In the genomic region with DNA sequence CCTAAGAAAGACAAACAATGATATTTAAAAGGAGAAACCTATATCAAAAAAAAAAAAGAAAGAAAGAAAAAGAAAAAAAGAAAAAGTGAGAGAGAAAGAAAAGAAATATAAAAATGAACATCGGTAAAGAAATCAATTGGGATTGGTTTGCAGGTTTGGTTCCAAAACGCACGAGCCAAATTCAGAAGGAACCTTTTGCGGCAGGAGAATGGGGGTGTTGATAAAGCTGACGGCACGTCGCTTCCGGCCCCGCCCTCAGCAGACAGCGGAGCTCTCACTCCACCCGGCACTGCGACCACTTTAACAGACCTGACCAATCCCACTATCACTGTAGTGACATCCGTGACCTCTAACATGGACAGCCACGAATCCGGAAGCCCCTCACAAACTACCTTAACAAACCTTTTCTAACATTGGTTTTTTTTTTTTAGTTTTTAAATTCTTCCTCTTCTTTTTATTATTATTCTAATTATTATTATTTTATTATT, we compare ENCODE assay signal across 11 cellular contexts. TPM values are rescaled to one million over a fixed set of nuclear protein-coding genes. Genes with fewer than 3 reads are reported as not detected.
DNase-seq lines count a peak whose midpoint lies in the region; ATAC-seq lines count a peak whose summit lies in the region.
"Had no signal": no experiment of that assay in that cellular context is flagged by ENCODE, and none has a peak within 500 bp of the region (broad histone marks: within the 10 kb centered on the region; RNA-seq: fewer than 3 reads in every experiment).

No MANE protein-coding gene starts in this region.

- POLR2A ChIA-PET in naive thymus-derived CD4-positive, alpha-beta T cell (lab: Charles Lee) = no interaction called here

- H3K27ac ChIP-seq in naive thymus-derived CD4-positive, alpha-beta T cell (ENCODE audit: low read depth, low read length) = no peak overlapping the region
- H3K27ac ChIP-seq: stomach had no signal

- no peaks in the 10 kb centered on the region for H3K4me1 ChIP-seq in naive thymus-derived CD4-positive, alpha-beta T cell (ENCODE audit: control insufficient read depth in 2 of 2, insufficient read depth in 2 of 2, low read length in 2 of 2)

- H3K27ac Mint-ChIP-seq in activated T-helper 17 cell treated with anti-CD3 and anti-CD28 coated beads, Interleukin-2, amount 50 U/mL, for 72 hours = no peak overlapping the region
- no peak overlapping the region for H3K27ac Mint-ChIP-seq in naive thymus-derived CD4-positive, alpha-beta T cell

- H3K36me3 ChIP-seq in naive thymus-derived CD4-positive, alpha-beta T cell (ENCODE audit: control insufficient read depth in 2 of 3, insufficient read depth in 3 of 3, low read length in 3 of 3) = no peaks in the 10 kb centered on the region
- H3K36me3 ChIP-seq: stomach had no signal

- ATAC-seq in GM18873 (IDR thresholded peaks at IDR 0.05; ENCODE audit: low FRiP score, unreplicated experiment) = peak; percentile 70
- ATAC-seq in HG03565 (IDR thresholded peaks at IDR 0.05; ENCODE audit: unreplicated experiment) = peak; percentile 53
- ATAC-seq in activated T-helper 17 cell treated with anti-CD3 and anti-CD28 coated beads, Interleukin-2, amount 50 U/mL, for 72 hours (replicated peaks) = peak; percentile 47
- peak; percentile 41 for ATAC-seq in naive thymus-derived CD4-positive, alpha-beta T cell
- ATAC-seq in GM19395 (IDR thresholded peaks at IDR 0.05; ENCODE audit: unreplicated experiment) = no peak
- ATAC-seq: Panc1 had no signal

- no peaks in the 10 kb centered on the region for H3K36me3 Mint-ChIP-seq in activated T-helper 17 cell treated with anti-CD3 and anti-CD28 coated beads, Interleukin-2, amount 50 U/mL, for 72 hours (ENCODE audit: low read depth)
- H3K36me3 Mint-ChIP-seq in naive thymus-derived CD4-positive, alpha-beta T cell = no peaks in the 10 kb centered on the region
- H3K36me3 Mint-ChIP-seq: naive B cell had no signal

- H3K27me3 ChIP-seq in naive thymus-derived CD4-positive, alpha-beta T cell (ENCODE audit: control insufficient read depth in 2 of 2, insufficient read depth in 2 of 2, low read length in 2 of 2) = peaks cover 16 to 19% of the 10 kb centered on the region in 2 donors

- CTCF ChIA-PET in naive thymus-derived CD4-positive, alpha-beta T cell (lab: Charles Lee) = interaction anchor here (0.6 kb wide), 1 partner anchor 523 kb away, joined by 4 read pairs; no protein-coding TSS in a partner anchor

- DNase-seq in naive thymus-derived CD4-positive, alpha-beta T cell = peak in 1 of 9 donors; percentile 3
- no peak for DNase-seq in midbrain (lab: John Stamatoyannopoulos, UW)
- no peak for DNase-seq in NCI-H226
- no peak for DNase-seq in SK-N-DZ (ENCODE audit: low spot score)
- DNase-seq: naive B cell, stomach had no signal

- no peaks in the 10 kb centered on the region for H3K4me1 Mint-ChIP-seq in activated T-helper 17 cell treated with anti-CD3 and anti-CD28 coated beads, Interleukin-2, amount 50 U/mL, for 72 hours
- H3K4me1 Mint-ChIP-seq in naive thymus-derived CD4-positive, alpha-beta T cell = peaks cover 0 to 12% (median 6%) of the 10 kb centered on the region in 7 donors

- H3K4me3 ChIP-seq in naive thymus-derived CD4-positive, alpha-beta T cell (ENCODE audit: low read length) = no peak overlapping the region
- H3K4me3 ChIP-seq: stomach had no signal

- intact Hi-C loops in naive thymus-derived CD4-positive, alpha-beta T cell (cut with micrococcal nuclease) = loop anchor here in 1 of 2 donors (10.0 kb wide), 1 partner anchor 346 kb away; no protein-coding TSS in a partner anchor

- no peaks in the 10 kb centered on the region for H3K9me3 ChIP-seq in naive thymus-derived CD4-positive, alpha-beta T cell (ENCODE audit: control insufficient read depth in 2 of 3, low read length in 3 of 3)
- H3K9me3 ChIP-seq: stomach had no signal

- H3K4me3 Mint-ChIP-seq in activated T-helper 17 cell treated with anti-CD3 and anti-CD28 coated beads, Interleukin-2, amount 50 U/mL, for 72 hours = peak overlapping the region; percentile 49
- peak overlapping the region in 7 of 10 donors; percentile 36 to 80 (median 49) for H3K4me3 Mint-ChIP-seq in naive thymus-derived CD4-positive, alpha-beta T cell

- H3K27me3 Mint-ChIP-seq in activated T-helper 17 cell treated with anti-CD3 and anti-CD28 coated beads, Interleukin-2, amount 50 U/mL, for 72 hours = peaks cover 51% of the 10 kb centered on the region
- H3K27me3 Mint-ChIP-seq in naive thymus-derived CD4-positive, alpha-beta T cell = peaks cover 68 to 91% (median 75%) of the 10 kb centered on the region in 5 donors

- no peaks in the 10 kb centered on the region for H3K9me3 Mint-ChIP-seq in activated T-helper 17 cell treated with anti-CD3 and anti-CD28 coated beads, Interleukin-2, amount 50 U/mL, for 72 hours
- H3K9me3 Mint-ChIP-seq in naive thymus-derived CD4-positive, alpha-beta T cell = no peaks in the 10 kb centered on the region
- H3K9me3 Mint-ChIP-seq: naive B cell had no signal

RNA-seq across cellular contexts. Expression of gene LHX9, which starts 11.7 kb away (rescaled TPM):
- not detected for total RNA-seq in activated T-helper 17 cell treated with anti-CD3 and anti-CD28 coated beads, Interleukin-2, amount 50 U/mL, for 72 hours
- not detected for total RNA-seq in naive thymus-derived CD4-positive, alpha-beta T cell
- not detected for polyA plus RNA-seq in naive thymus-derived CD4-positive, alpha-beta T cell
- 0.13 and 0.46 TPM in 2 replicates for polyA plus RNA-seq in SK-N-DZ (2014; cell fraction: cytosol; rRNA removed)
- polyA plus RNA-seq in SK-N-DZ (2014; cell fraction: nucleus; rRNA removed) = 0.27 TPM in 2 replicates
- total RNA-seq: stomach had no signal
- polyA plus RNA-seq: stomach had no signal

RNA-seq across cellular contexts. Expression of gene C1orf53, which starts 26.5 kb away (rescaled TPM):
- under 1 TPM; 0.50 to 0.78 TPM for total RNA-seq in activated T-helper 17 cell treated with anti-CD3 and anti-CD28 coated beads, Interleukin-2, amount 50 U/mL, for 72 hours
- not detected for total RNA-seq in naive thymus-derived CD4-positive, alpha-beta T cell
- 1 to 10 TPM in 1 of 2 donors, not detected in 1; 1.6 TPM for polyA plus RNA-seq in naive thymus-derived CD4-positive, alpha-beta T cell
- polyA plus RNA-seq in SK-N-DZ (2014; cell fraction: cytosol; rRNA removed) = 1.7 and 3.3 TPM in 2 replicates
- polyA plus RNA-seq in SK-N-DZ (2014; cell fraction: nucleus; rRNA removed) = 2.7 TPM in 1 of 2 replicates, not detected in the other
- total RNA-seq: stomach had no signal
